ENCODE assay signal across 1 cellular context in genomic region chr2:24919100-24919976, GRCh38.
TF ChIP-seq lines count a peak whose summit lies in the region.

No MANE protein-coding gene starts in this region.

TF ChIP-seq in IMR-90, 13 proteins besides CTCF, POLR2A, EP300 and RAD21 (continued from another document):
- no peak for TF ChIP-seq SMC3 (IDR thresholded peaks at IDR 0.05; ENCODE audit: low read depth, low read length)
- TF ChIP-seq USF2 (IDR thresholded peaks at IDR 0.05; ENCODE audit: low read depth, low read length): no peak
